In the genomic region with DNA sequence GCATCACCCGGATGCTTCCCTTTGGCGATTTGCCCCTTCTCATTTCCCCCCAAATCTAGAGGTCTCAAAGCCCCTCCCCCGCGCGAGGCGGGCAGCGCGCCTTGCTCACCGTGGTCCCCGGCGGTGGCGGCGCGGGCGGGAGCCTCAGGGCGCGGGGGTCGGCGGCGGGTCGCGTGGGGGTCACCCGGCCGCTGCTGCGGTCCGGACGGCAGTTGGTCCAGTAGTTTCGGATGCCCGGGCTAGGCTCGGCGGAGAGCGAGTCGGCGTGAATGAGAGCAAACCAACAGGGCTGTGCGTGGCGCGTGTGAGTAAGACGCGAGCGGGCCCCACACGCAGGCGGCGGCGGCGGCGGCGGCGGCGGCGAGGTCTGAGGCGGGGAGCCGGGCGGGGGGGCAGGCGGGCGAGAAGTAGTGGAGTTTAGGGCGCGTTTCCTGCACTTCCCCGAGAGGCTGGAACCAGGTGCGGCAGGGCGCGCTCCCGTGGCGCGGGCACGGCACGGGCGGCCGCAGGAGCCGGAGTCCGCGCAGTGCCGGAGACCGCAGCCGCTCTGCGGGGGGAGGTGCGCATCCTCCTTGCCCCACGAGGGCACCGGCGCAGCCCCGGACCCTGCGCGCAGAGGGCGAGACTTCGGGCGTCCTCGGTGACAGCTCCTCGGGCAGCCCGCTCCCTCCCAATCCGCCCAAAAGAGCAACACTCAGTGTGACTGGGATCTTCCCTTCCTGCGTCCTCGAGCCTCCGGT, we compare ENCODE assay signal across 1 cellular context.
TF ChIP-seq lines count a peak whose summit lies in the region.

No MANE protein-coding gene starts in this region.

TF ChIP-seq in HepG2, 621 proteins besides CTCF, POLR2A, EP300 and RAD21 (continued from another document and continues in another):
- no peak for TF ChIP-seq IRF9 (CRISPR knock-in tag; IDR thresholded peaks at IDR 0.05; ENCODE audit: borderline replicate concordance)
- TF ChIP-seq, protein P1, sequence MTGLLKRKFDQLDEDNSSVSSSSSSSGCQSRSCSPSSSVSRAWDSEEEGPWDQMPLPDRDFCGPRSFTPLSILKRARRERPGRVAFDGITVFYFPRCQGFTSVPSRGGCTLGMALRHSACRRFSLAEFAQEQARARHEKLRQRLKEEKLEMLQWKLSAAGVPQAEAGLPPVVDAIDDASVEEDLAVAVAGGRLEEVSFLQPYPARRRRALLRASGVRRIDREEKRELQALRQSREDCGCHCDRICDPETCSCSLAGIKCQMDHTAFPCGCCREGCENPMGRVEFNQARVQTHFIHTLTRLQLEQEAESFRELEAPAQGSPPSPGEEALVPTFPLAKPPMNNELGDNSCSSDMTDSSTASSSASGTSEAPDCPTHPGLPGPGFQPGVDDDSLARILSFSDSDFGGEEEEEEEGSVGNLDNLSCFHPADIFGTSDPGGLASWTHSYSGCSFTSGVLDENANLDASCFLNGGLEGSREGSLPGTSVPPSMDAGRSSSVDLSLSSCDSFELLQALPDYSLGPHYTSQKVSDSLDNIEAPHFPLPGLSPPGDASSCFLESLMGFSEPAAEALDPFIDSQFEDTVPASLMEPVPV (CRISPR knock-in tag; IDR thresholded peaks at IDR 0.05): no peak
- no peak for TF ChIP-seq IRF2 (CRISPR knock-in tag; IDR thresholded peaks at IDR 0.05)
- TF ChIP-seq AGO1 (IDR thresholded peaks at IDR 0.05; ENCODE audit: low read depth, low read length, poor library complexity, severe bottlenecking): no peak
- TF ChIP-seq ZNF615 (CRISPR knock-in tag; IDR thresholded peaks at IDR 0.05; ENCODE audit: borderline replicate concordance): no peak
- TF ChIP-seq ZSCAN30 (CRISPR knock-in tag; IDR thresholded peaks at IDR 0.05): no peak
- no peak for TF ChIP-seq THAP8 (CRISPR knock-in tag; IDR thresholded peaks at IDR 0.05; ENCODE audit: borderline replicate concordance)
- TF ChIP-seq ELF3 (CRISPR knock-in tag; IDR thresholded peaks at IDR 0.05): 0 out of 2 replicates have a peak, but pooled peaks have one; percentile 11
- no peak for TF ChIP-seq CCAR2 (optimal IDR thresholded peaks at IDR 0.05; ENCODE audit: low read depth, low read length)
- no peak for TF ChIP-seq ZNF251 (CRISPR knock-in tag; IDR thresholded peaks at IDR 0.05)
- no peak for TF ChIP-seq KMT2A (CRISPR knock-in tag; IDR thresholded peaks at IDR 0.05)
- TF ChIP-seq TP53 (CRISPR knock-in tag; conservative IDR thresholded peaks at IDR 0.05): no peak
- no peak for TF ChIP-seq KMT2B (CRISPR knock-in tag; IDR thresholded peaks at IDR 0.05)
- TF ChIP-seq, protein P2, sequence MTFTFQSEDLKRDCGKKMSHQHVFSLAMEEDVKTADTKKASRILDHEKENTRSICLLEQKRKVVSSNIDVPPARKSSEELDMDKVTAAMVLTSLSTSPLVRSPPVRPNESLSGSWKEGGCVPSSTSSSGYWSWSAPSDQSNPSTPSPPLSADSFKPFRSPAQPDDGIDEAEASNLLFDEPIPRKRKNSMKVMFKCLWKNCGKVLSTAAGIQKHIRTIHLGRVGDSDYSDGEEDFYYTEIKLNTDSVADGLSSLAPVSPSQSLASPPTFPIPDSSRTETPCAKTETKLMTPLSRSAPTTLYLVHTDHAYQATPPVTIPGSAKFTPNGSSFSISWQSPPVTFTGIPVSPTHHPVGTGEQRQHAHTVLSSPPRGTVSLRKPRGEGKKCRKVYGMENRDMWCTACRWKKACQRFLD (CRISPR knock-in tag; IDR thresholded peaks at IDR 0.05; ENCODE audit: borderline replicate concordance): no peak
- peak; percentile 49 for TF ChIP-seq ZNF777 (CRISPR knock-in tag; IDR thresholded peaks at IDR 0.05)
- TF ChIP-seq SIX4 (CRISPR knock-in tag; IDR thresholded peaks at IDR 0.05): no peak
- TF ChIP-seq, protein P3, sequence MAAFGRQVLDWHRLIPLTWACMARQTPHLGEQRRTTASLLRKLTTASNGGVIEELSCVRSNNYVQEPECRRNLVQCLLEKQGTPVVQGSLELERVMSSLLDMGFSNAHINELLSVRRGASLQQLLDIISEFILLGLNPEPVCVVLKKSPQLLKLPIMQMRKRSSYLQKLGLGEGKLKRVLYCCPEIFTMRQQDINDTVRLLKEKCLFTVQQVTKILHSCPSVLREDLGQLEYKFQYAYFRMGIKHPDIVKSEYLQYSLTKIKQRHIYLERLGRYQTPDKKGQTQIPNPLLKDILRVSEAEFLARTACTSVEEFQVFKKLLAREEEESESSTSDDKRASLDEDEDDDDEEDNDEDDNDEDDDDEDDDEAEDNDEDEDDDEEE (CRISPR knock-in tag; IDR thresholded peaks at IDR 0.05): 0 out of 2 replicates have a peak, but pooled peaks have one; percentile 58
- no peak for TF ChIP-seq SMC3 (IDR thresholded peaks at IDR 0.05; ENCODE audit: low read length)
- peak; percentile 23; the same call in 1 of the 2 replicates for TF ChIP-seq MYC (CRISPR knock-in tag; IDR thresholded peaks at IDR 0.05; ENCODE audit: borderline replicate concordance)
- no peak for TF ChIP-seq PAX8 (CRISPR knock-in tag; IDR thresholded peaks at IDR 0.05; ENCODE audit: borderline replicate concordance)
- no peak for TF ChIP-seq ZNF724P (CRISPR knock-in tag; IDR thresholded peaks at IDR 0.05; ENCODE audit: borderline replicate concordance)
- TF ChIP-seq HNRNPLL (IDR thresholded peaks at IDR 0.05; ENCODE audit: low read depth, low read length, poor library complexity, severe bottlenecking): peak; percentile 28
- TF ChIP-seq ZZZ3 (CRISPR knock-in tag; IDR thresholded peaks at IDR 0.05; ENCODE audit: borderline replicate concordance): no peak
- no peak for TF ChIP-seq CHCHD3 (CRISPR knock-in tag; IDR thresholded peaks at IDR 0.05)
- TF ChIP-seq AHR (CRISPR knock-in tag; IDR thresholded peaks at IDR 0.05): no peak
- TF ChIP-seq ZNF720 (CRISPR knock-in tag; IDR thresholded peaks at IDR 0.05): no peak
- TF ChIP-seq EED (CRISPR knock-in tag; IDR thresholded peaks at IDR 0.05): no peak
- TF ChIP-seq CENPT (CRISPR knock-in tag; IDR thresholded peaks at IDR 0.05; ENCODE audit: low read depth): no peak
- peak; percentile 32; the same call in 1 of the 2 replicates for TF ChIP-seq SALL1 (CRISPR knock-in tag; IDR thresholded peaks at IDR 0.05)
- no peak for TF ChIP-seq HOXA9 (CRISPR knock-in tag; IDR thresholded peaks at IDR 0.05; ENCODE audit: borderline replicate concordance)
- no peak for TF ChIP-seq ZNF138 (CRISPR knock-in tag; IDR thresholded peaks at IDR 0.05; ENCODE audit: low read depth)
- no peak for TF ChIP-seq ZEB1 (IDR thresholded peaks at IDR 0.05; ENCODE audit: insufficient replicate concordance, low read depth)
- TF ChIP-seq, protein P4, sequence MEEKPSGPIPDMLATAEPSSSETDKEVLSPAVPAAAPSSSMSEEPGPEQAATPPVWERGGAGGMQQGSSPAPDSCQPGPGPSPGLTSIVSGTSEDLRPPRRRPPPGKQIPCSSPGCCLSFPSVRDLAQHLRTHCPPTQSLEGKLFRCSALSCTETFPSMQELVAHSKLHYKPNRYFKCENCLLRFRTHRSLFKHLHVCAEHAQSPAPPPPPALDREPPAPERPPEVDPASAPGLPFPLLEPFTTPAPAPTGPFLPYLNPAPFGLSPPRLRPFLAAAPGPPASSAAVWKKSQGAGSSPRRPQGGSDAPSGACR (CRISPR knock-in tag; IDR thresholded peaks at IDR 0.05): no peak
- no peak for TF ChIP-seq ELF1 (CRISPR knock-in tag; IDR thresholded peaks at IDR 0.05)
- no peak for TF ChIP-seq ZNF496 (CRISPR knock-in tag; IDR thresholded peaks at IDR 0.05; ENCODE audit: insufficient replicate concordance)
- TF ChIP-seq SUZ12 (IDR thresholded peaks at IDR 0.05; ENCODE audit: low read depth, low read length): no peak
- TF ChIP-seq POLR2G (IDR thresholded peaks at IDR 0.05; ENCODE audit: low read depth, low read length): no peak
- no peak for TF ChIP-seq ZNF292 (CRISPR knock-in tag; IDR thresholded peaks at IDR 0.05; ENCODE audit: borderline replicate concordance, low read depth)
- TF ChIP-seq TAF15 (IDR thresholded peaks at IDR 0.05; ENCODE audit: low read depth, low read length, poor library complexity, severe bottlenecking): no peak
- no peak for TF ChIP-seq ZNF589 (CRISPR knock-in tag; conservative IDR thresholded peaks at IDR 0.05)
- TF ChIP-seq ZNF367 (CRISPR knock-in tag; IDR thresholded peaks at IDR 0.05; ENCODE audit: borderline replicate concordance): no peak
- TF ChIP-seq, protein P5, sequence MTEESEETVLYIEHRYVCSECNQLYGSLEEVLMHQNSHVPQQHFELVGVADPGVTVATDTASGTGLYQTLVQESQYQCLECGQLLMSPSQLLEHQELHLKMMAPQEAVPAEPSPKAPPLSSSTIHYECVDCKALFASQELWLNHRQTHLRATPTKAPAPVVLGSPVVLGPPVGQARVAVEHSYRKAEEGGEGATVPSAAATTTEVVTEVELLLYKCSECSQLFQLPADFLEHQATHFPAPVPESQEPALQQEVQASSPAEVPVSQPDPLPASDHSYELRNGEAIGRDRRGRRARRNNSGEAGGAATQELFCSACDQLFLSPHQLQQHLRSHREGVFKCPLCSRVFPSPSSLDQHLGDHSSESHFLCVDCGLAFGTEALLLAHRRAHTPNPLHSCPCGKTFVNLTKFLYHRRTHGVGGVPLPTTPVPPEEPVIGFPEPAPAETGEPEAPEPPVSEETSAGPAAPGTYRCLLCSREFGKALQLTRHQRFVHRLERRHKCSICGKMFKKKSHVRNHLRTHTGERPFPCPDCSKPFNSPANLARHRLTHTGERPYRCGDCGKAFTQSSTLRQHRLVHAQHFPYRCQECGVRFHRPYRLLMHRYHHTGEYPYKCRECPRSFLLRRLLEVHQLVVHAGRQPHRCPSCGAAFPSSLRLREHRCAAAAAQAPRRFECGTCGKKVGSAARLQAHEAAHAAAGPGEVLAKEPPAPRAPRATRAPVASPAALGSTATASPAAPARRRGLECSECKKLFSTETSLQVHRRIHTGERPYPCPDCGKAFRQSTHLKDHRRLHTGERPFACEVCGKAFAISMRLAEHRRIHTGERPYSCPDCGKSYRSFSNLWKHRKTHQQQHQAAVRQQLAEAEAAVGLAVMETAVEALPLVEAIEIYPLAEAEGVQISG (CRISPR knock-in tag; IDR thresholded peaks at IDR 0.05): no peak
- TF ChIP-seq ATM (IDR thresholded peaks at IDR 0.05; ENCODE audit: borderline replicate concordance): no peak
- TF ChIP-seq ZNF709 (CRISPR knock-in tag; IDR thresholded peaks at IDR 0.05): no peak
- TF ChIP-seq STAT5B (CRISPR knock-in tag; IDR thresholded peaks at IDR 0.05): no peak
- no peak for TF ChIP-seq ZNF674 (CRISPR knock-in tag; IDR thresholded peaks at IDR 0.05; ENCODE audit: low read depth)
- TF ChIP-seq SOX6 (IDR thresholded peaks at IDR 0.05): no peak
- no peak for TF ChIP-seq SOX6 (CRISPR knock-in tag; IDR thresholded peaks at IDR 0.05)
- no peak for TF ChIP-seq STAG1 (CRISPR knock-in tag; IDR thresholded peaks at IDR 0.05)
- TF ChIP-seq BORCS8-MEF2B (CRISPR knock-in tag; IDR thresholded peaks at IDR 0.05): no peak; the same call in 1 of the 2 replicates
- TF ChIP-seq ZNF781 (CRISPR knock-in tag; IDR thresholded peaks at IDR 0.05; ENCODE audit: borderline replicate concordance, not compliant biosample characterization): no peak
- TF ChIP-seq ZBTB21 (CRISPR knock-in tag; IDR thresholded peaks at IDR 0.05): no peak
- TF ChIP-seq, protein P6, sequence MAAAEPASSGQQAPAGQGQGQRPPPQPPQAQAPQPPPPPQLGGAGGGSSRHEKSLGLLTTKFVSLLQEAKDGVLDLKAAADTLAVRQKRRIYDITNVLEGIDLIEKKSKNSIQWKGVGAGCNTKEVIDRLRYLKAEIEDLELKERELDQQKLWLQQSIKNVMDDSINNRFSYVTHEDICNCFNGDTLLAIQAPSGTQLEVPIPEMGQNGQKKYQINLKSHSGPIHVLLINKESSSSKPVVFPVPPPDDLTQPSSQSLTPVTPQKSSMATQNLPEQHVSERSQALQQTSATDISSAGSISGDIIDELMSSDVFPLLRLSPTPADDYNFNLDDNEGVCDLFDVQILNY (CRISPR knock-in tag; conservative IDR thresholded peaks at IDR 0.05): no peak
- no peak for TF ChIP-seq NR2F2 (IDR thresholded peaks at IDR 0.05; ENCODE audit: borderline replicate concordance, low read depth)
- TF ChIP-seq BCL3 (CRISPR knock-in tag; IDR thresholded peaks at IDR 0.05): no peak
- no peak for TF ChIP-seq KDM5B (CRISPR knock-in tag; IDR thresholded peaks at IDR 0.05; ENCODE audit: borderline replicate concordance)
- no peak for TF ChIP-seq HNRNPK (IDR thresholded peaks at IDR 0.05; ENCODE audit: low read depth, low read length, poor library complexity, severe bottlenecking)
- TF ChIP-seq ZFP91 (CRISPR knock-in tag; IDR thresholded peaks at IDR 0.05; ENCODE audit: borderline replicate concordance): no peak
- TF ChIP-seq ZNF296 (CRISPR knock-in tag; conservative IDR thresholded peaks at IDR 0.05): no peak
